In the genomic region with DNA sequence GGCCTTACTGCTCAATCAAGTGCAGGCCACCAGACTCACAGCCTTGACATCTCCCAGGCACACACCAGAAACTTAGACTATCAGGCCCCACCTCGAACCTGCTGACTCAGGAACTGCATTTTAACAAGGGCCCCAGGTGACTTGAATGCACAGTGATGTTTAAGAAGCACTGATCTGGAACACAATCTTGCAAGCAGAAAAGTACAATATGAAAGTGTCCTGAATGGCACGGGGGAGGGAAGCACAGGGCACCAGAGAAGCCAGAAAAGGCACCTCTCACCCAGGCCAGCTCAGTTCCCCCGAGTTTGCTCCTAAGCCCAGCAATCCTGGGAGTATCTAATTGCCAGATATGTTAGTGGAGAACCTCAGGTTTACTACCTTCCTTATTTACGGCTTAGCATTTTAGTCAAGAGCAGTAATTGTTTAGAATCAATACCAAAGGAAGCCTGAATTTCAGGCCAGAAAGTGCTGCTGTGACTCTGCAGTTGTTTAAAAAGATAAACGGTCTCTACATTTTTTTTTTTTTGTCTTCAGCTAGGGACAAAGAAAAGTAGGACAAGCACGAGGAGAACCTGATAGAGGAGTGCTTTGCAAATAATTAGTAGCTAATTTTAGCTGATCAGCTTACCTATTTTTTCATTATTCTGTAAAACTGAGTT, we compare ENCODE assay signal across 1 cellular context.
TF ChIP-seq lines count a peak whose summit lies in the region.

No MANE protein-coding gene starts in this region.

TF ChIP-seq in HepG2, 621 proteins besides CTCF, POLR2A, EP300 and RAD21:
- TF ChIP-seq TBL1XR1 (IDR thresholded peaks at IDR 0.05; ENCODE audit: borderline replicate concordance, low read length, partially characterized antibody) (no peak), ZNF205 (CRISPR knock-in tag; IDR thresholded peaks at IDR 0.05) (no peak), MAFK (conservative IDR thresholded peaks at IDR 0.05 in 1 of 2, IDR thresholded peaks at IDR 0.05 in 1 of 2; ENCODE audit: low read length in 2 of 2) (peak; percentile 7 to 38; a peak in 1 of 4 replicates), NR2F6 (IDR thresholded peaks at IDR 0.05) (no peak), NR2F6 (CRISPR knock-in tag; IDR thresholded peaks at IDR 0.05) (no peak), MBNL3 (CRISPR knock-in tag; conservative IDR thresholded peaks at IDR 0.05) (no peak), MAFF (IDR thresholded peaks at IDR 0.05; ENCODE audit: low read depth, low read length) (peak; percentile 24; the same call in 1 of the 2 replicates)
- TF ChIP-seq, protein P1, sequence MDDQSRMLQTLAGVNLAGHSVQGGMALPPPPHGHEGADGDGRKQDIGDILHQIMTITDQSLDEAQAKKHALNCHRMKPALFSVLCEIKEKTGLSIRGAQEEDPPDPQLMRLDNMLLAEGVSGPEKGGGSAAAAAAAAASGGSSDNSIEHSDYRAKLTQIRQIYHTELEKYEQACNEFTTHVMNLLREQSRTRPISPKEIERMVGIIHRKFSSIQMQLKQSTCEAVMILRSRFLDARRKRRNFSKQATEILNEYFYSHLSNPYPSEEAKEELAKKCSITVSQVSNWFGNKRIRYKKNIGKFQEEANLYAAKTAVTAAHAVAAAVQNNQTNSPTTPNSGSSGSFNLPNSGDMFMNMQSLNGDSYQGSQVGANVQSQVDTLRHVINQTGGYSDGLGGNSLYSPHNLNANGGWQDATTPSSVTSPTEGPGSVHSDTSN (CRISPR knock-in tag; IDR thresholded peaks at IDR 0.05; ENCODE audit: borderline replicate concordance) = no peak
- TF ChIP-seq, protein P2, sequence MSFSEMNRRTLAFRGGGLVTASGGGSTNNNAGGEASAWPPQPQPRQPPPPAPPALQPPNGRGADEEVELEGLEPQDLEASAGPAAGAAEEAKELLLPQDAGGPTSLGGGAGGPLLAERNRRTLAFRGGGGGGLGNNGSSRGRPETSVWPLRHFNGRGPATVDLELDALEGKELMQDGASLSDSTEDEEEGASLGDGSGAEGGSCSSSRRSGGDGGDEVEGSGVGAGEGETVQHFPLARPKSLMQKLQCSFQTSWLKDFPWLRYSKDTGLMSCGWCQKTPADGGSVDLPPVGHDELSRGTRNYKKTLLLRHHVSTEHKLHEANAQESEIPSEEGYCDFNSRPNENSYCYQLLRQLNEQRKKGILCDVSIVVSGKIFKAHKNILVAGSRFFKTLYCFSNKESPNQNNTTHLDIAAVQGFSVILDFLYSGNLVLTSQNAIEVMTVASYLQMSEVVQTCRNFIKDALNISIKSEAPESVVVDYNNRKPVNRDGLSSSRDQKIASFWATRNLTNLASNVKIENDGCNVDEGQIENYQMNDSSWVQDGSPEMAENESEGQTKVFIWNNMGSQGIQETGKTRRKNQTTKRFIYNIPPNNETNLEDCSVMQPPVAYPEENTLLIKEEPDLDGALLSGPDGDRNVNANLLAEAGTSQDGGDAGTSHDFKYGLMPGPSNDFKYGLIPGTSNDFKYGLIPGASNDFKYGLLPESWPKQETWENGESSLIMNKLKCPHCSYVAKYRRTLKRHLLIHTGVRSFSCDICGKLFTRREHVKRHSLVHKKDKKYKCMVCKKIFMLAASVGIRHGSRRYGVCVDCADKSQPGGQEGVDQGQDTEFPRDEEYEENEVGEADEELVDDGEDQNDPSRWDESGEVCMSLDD (CRISPR knock-in tag; IDR thresholded peaks at IDR 0.05; ENCODE audit: borderline replicate concordance) = no peak
